Comparison of ENCODE assay signal across 15 cellular contexts in the genomic region with DNA sequence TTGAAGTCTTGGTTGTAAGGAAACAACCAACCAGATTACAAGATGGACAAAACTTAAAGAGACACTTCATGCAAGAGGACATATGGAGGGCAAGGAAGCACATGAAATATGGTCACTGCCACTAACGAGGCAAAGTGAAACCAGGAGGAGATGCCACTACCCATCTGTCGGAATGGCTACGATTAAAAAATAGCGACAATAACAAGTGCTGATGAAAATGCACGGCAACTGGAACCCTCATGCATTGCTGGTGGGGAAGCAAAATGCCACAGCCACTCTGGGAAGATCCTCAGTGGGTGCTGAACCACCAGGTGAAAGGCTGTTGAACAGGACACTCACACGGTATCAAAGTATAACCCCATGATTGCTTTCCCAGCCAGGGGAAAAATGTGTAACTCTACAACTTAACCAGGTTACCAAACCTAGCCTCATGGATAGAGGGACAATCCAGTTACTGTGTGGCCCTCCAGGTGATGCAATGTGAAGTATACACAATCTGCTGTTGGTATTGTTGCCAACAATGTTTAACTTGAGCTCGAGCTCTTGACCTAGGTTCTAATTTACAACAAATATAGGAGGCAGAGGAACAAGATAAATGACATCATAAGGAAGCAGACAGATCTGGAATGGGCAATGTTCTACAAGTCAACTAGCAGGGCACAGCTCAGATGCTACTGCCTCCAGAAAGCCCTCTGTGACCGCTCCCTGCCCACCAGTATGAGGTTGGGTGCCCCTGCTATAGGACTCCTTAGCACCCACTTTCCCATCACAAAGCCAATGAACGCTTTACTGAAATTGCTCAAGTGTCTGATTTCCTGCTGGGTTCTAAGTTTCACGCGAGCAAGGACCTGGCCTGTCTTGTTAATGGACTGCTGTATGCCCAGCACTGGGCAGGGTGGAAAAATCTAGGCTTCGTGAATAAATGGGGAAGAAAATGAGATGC. TPM values are rescaled to one million over a fixed set of nuclear protein-coding genes. Genes with fewer than 3 reads are reported as not detected.
A peak's percentile ranks its signal among the peaks of the same experiment; 100 is the strongest.
DNase-seq lines count a peak whose midpoint lies in the region; ATAC-seq and TF ChIP-seq lines count a peak whose summit lies in the region.
"Had no signal": no experiment of that assay in that cellular context is flagged by ENCODE, and none has a peak within 500 bp of the region (broad histone marks: within the 10 kb centered on the region; RNA-seq: fewer than 3 reads in every experiment).

No MANE protein-coding gene starts in this region.

- intact Hi-C loops in adrenal gland (cut with DNase I) (no loop called here), sigmoid colon (cut with DNase I) (no loop called here)

- ATAC-seq in HG03342 (IDR thresholded peaks at IDR 0.05; ENCODE audit: unreplicated experiment) = no peak
- ATAC-seq: activated T-helper 17 cell treated with anti-CD3 and anti-CD28 coated beads, Interleukin-2, amount 50 U/mL, for 72 hours; T-helper 17 cell had no signal

- peak overlapping the region; percentile 40 for H3K27ac ChIP-seq in AG04450 (ENCODE audit: low read depth, low read length)
- peak overlapping the region; percentile 14 to 91 (median 72) for H3K27ac ChIP-seq in adrenal gland
- H3K27ac ChIP-seq in layer of hippocampus (ENCODE audit: low read depth, low read length) = peak overlapping the region; percentile 8
- peak overlapping the region; percentile 76 to 96 (median 90) for H3K27ac ChIP-seq in sigmoid colon

- no peaks in the 10 kb centered on the region; the same call in 1 of the 2 replicates for H3K9me3 ChIP-seq in AG04450 (ENCODE audit: control insufficient read depth, insufficient read depth, low read length)
- no peaks in the 10 kb centered on the region for H3K9me3 ChIP-seq in adrenal gland (replicated peaks in 1 of 3)
- no peaks in the 10 kb centered on the region for H3K9me3 ChIP-seq in sigmoid colon
- H3K9me3 ChIP-seq: body of pancreas had no signal

- CTCF ChIA-PET in AG04450 (lab: Charles Lee) = no interaction called here

- H3K36me3 ChIP-seq in adrenal gland (replicated peaks in 1 of 2) = no peaks in the 10 kb centered on the region
- no peaks in the 10 kb centered on the region for H3K36me3 ChIP-seq in sigmoid colon

- TF ChIP-seq POLR2A in adrenal gland (IDR thresholded peaks at IDR 0.05) (no peak), sigmoid colon (IDR thresholded peaks at IDR 0.05) (no peak)

- no peak overlapping the region for H3K4me3 ChIP-seq in AG04450 (ENCODE audit: low read depth, low read length)
- H3K4me3 ChIP-seq in adrenal gland = no peak overlapping the region
- no peak overlapping the region for H3K4me3 ChIP-seq in sigmoid colon
- H3K4me3 ChIP-seq: body of pancreas had no signal

- TF ChIP-seq EP300 in sigmoid colon (IDR thresholded peaks at IDR 0.05) = no peak

- DNase-seq in AG04450 (ENCODE audit: low read depth, low spot score) = no peak
- no peak for DNase-seq in adrenal gland
- no peak for DNase-seq in sigmoid colon
- no peak for DNase-seq in NCI-H345 treated with DMSO at 0.1 percent for 48 hours (lab: John Stamatoyannopoulos, UW; ENCODE audit: unreplicated experiment)
- no peak for DNase-seq in activated CD4-positive, alpha-beta T cell treated with anti-CD3 and anti-CD28 coated beads for 4 hours
- no peak for DNase-seq in stimulated activated CD4-positive, alpha-beta T cell treated with anti-CD3 and anti-CD28 coated beads, Interleukin-4, amount 100 ng/mL, for 4 hours
- DNase-seq: DMS153, NCI-H1105 treated with DMSO at 0.1 percent for 48 hours, NCI-H510A, T-helper 17 cell had no signal

- H3K27me3 ChIP-seq in AG04450 (ENCODE audit: control insufficient read depth, insufficient read depth, low read length) (no peaks in the 10 kb centered on the region), adrenal gland (no peaks in the 10 kb centered on the region), layer of hippocampus (ENCODE audit: control insufficient read depth, insufficient read depth, low read length) (no peaks in the 10 kb centered on the region), sigmoid colon (no peaks in the 10 kb centered on the region)
- H3K27me3 ChIP-seq: body of pancreas had no signal

- TF ChIP-seq CTCF in AG04450 (IDR thresholded peaks at IDR 0.05; ENCODE audit: low read depth, low read length) (no peak), adrenal gland (IDR thresholded peaks at IDR 0.05) (no peak), sigmoid colon (IDR thresholded peaks at IDR 0.05) (no peak)

- WGBS in adrenal gland, 4 donors = 76 to 88% (median 82%) methylated on average over 12 of the region's 12 CpGs
- WGBS in sigmoid colon, 2 donors = 77 to 85% methylated on average over 12 of the region's 12 CpGs

- POLR2A ChIA-PET in AG04450 (lab: Yijun Ruan, JAX) = no interaction called here

- H3K4me1 ChIP-seq in adrenal gland (replicated peaks in 1 of 2) (peaks cover 41 to 68% of the 10 kb centered on the region in 2 donors), sigmoid colon (peaks cover 0 to 76% (median 62%) of the 10 kb centered on the region in 4 donors)

RNA-seq across cellular contexts. Expression of a gene that starts 25.8 kb away (rescaled TPM):
- polyA plus RNA-seq in AG04450 (2011; rRNA removed) (39.1 and 39.8 TPM in 2 replicates), adrenal gland (10 to 100 TPM; 15.2 to 37.9 (median 28.4) TPM), sigmoid colon (1 to 10 TPM; 3.6 to 9.2 (median 3.9) TPM)
- 56.8 and 58.2 TPM in 2 replicates for polyA minus RNA-seq in AG04450 (2011; rRNA and poly(A)+ RNA removed)
- total RNA-seq in adrenal gland (100 to 1,000 TPM in 1 of 8 donors, 10 to 100 TPM in 7; 41.1 to 111 (median 64.7) TPM), sigmoid colon (10 to 100 TPM; 19.3 to 45.7 (median 20.9) TPM)
- polyA plus RNA-seq: IgD-negative memory B cell had no signal

Comparison
In these comparisons a context has a peak if more than half of its experiments do, and no peak if none do; other contexts are left out.
1. H3K27ac ChIP-seq: peak in every context shown above with its lines; median percentile 90 in sigmoid colon; 72 in adrenal gland; 40 in AG04450; 8 in layer of hippocampus.